8 cellular contexts compared by ENCODE assay signal in genomic region chr18:26226229-26227050, GRCh38. TPM values are rescaled to one million over a fixed set of nuclear protein-coding genes. Genes with fewer than 3 reads are reported as not detected.
DNase-seq lines count a peak whose midpoint lies in the region; ATAC-seq and TF ChIP-seq lines count a peak whose summit lies in the region.

Gene TAF4B, plus strand, starts transcription at chr18:26226445. Its CDS starts 489 bp downstream, at chr18:26226934.

- H3K4me1 Mint-ChIP-seq in activated T-helper 17 cell treated with anti-CD3 and anti-CD28 coated beads, Interleukin-2, amount 50 U/mL, for 72 hours, result peaks cover 25% of the 10 kb centered on the region
- H3K4me1 Mint-ChIP-seq in natural killer cell, result peaks cover 16 to 24% of the 10 kb centered on the region in 2 donors

- intact Hi-C loops in natural killer cell (cut with micrococcal nuclease), result loop anchor here (1.0 kb wide), 1 partner anchor 135 kb away; no protein-coding TSS in a partner anchor

- in situ Hi-C loops in GM23248 (cut with MboI), result no loop called here

- H3K9me3 Mint-ChIP-seq in activated T-helper 17 cell treated with anti-CD3 and anti-CD28 coated beads, Interleukin-2, amount 50 U/mL, for 72 hours, result no peaks in the 10 kb centered on the region
- H3K9me3 Mint-ChIP-seq in natural killer cell, result no peaks in the 10 kb centered on the region

- 1 to 3% methylated on average over 56 to 82 of the region's 101 CpGs for WGBS in GM23248 (ENCODE audit: low coverage in 1 of 2, low lambda C conversion rate in 2 of 2, missing lambda C conversion rate in 2 of 2), 2 experiments

- H3K4me3 ChIP-seq in GM23248 (peak within 1 kb of the TSS; percentile 76), Karpas-422 (ENCODE audit: low read length) (peak within 1 kb of the TSS; percentile 96)

- no peaks in the 10 kb centered on the region for H3F3A ChIP-seq in GM23248 (ENCODE audit: insufficient read depth)

- H4K20me1 ChIP-seq in GM23248 (ENCODE audit: insufficient read depth) (no peaks in the 10 kb centered on the region), Karpas-422 (ENCODE audit: insufficient read depth, low read depth, low read length) (peaks cover 25% of the 10 kb centered on the region)

- no peaks in the 10 kb centered on the region for H3K36me3 ChIP-seq in GM23248 (ENCODE audit: low read depth)
- H3K36me3 ChIP-seq in Karpas-422 (ENCODE audit: insufficient read depth, low read length), result peaks cover 30% of the 10 kb centered on the region

- no peak for TF ChIP-seq CTCF in RWPE1 (conservative IDR thresholded peaks at IDR 0.05; ENCODE audit: low read depth)
- no peak for TF ChIP-seq CTCF in natural killer cell (IDR thresholded peaks at IDR 0.05)

- H3K27me3 Mint-ChIP-seq in activated T-helper 17 cell treated with anti-CD3 and anti-CD28 coated beads, Interleukin-2, amount 50 U/mL, for 72 hours, result no peaks in the 10 kb centered on the region
- peaks cover 21 to 22% of the 10 kb centered on the region in 2 donors for H3K27me3 Mint-ChIP-seq in natural killer cell (ENCODE audit: low read depth in 2 of 2)

- H3K36me3 Mint-ChIP-seq in activated T-helper 17 cell treated with anti-CD3 and anti-CD28 coated beads, Interleukin-2, amount 50 U/mL, for 72 hours (ENCODE audit: low read depth), result no peaks in the 10 kb centered on the region
- no peaks in the 10 kb centered on the region for H3K36me3 Mint-ChIP-seq in natural killer cell

- H3K4me1 ChIP-seq in GM23248 (ENCODE audit: insufficient read depth) (peaks cover 12% of the 10 kb centered on the region; the same call in 1 of the 2 replicates), Karpas-422 (ENCODE audit: low read length) (peaks cover 39% of the 10 kb centered on the region)

- H3K27ac ChIP-seq in GM23248 (peak within 1 kb of the TSS; percentile 48), Karpas-422 (ENCODE audit: low read length) (peak within 1 kb of the TSS; percentile 83), RWPE1 (peak within 1 kb of the TSS; percentile 72)

- CTCF ChIA-PET in RWPE1 (lab: Yijun Ruan, JAX), result no interaction called here

- H3K9ac ChIP-seq in GM23248, result peak within 1 kb of the TSS; percentile 88
- H3K9ac ChIP-seq in Karpas-422 (ENCODE audit: low read length), result peak within 1 kb of the TSS; percentile 96

- H3K27ac Mint-ChIP-seq in activated T-helper 17 cell treated with anti-CD3 and anti-CD28 coated beads, Interleukin-2, amount 50 U/mL, for 72 hours, result peak within 1 kb of the TSS; percentile 87
- H3K27ac Mint-ChIP-seq in natural killer cell, result peak within 1 kb of the TSS; percentile 65 to 86

- H3K27me3 ChIP-seq in GM23248 (replicated peaks; ENCODE audit: insufficient read depth) (peaks cover 4% of the 10 kb centered on the region; the same call in 1 of the 2 replicates), Karpas-422 (ENCODE audit: low read length) (no peaks in the 10 kb centered on the region)

- POLR2A ChIA-PET in RWPE1 (lab: Yijun Ruan, JAX; ENCODE audit: low non-redundant PET), result no interaction called here

- H3K9me2 ChIP-seq in GM23248 (ENCODE audit: insufficient read depth), result no peaks in the 10 kb centered on the region
- H3K9me2 ChIP-seq in Karpas-422 (replicated peaks; ENCODE audit: insufficient read depth, low read length), result no peaks in the 10 kb centered on the region

- peak; percentile 88 for DNase-seq in EH (ENCODE audit: low read depth)
- DNase-seq in GM23248, result peak; percentile 98
- peak; percentile 97 for DNase-seq in Karpas-422
- DNase-seq in RWPE1 (ENCODE audit: low spot score), result peak; percentile 94
- peak; percentile 87 for DNase-seq in fibroblast of peridontal ligament (ENCODE audit: extremely low read depth)
- DNase-seq in natural killer cell, result peak; percentile 72
- DNase-seq in stimulated activated naive CD4-positive, alpha-beta T cell (lab: John Stamatoyannopoulos, UW), result peak; percentile 86 to 94 (median 90)

- H3K9me3 ChIP-seq in GM23248 (ENCODE audit: low read depth) (no peaks in the 10 kb centered on the region), Karpas-422 (ENCODE audit: low read length) (no peaks in the 10 kb centered on the region; the same call in 1 of the 2 replicates)

- ATAC-seq in activated T-helper 17 cell treated with anti-CD3 and anti-CD28 coated beads, Interleukin-2, amount 50 U/mL, for 72 hours (replicated peaks), result peak; percentile 94
- peak; percentile 80 to 85 (median 84) for ATAC-seq in natural killer cell

- H3K4me3 Mint-ChIP-seq in activated T-helper 17 cell treated with anti-CD3 and anti-CD28 coated beads, Interleukin-2, amount 50 U/mL, for 72 hours, result peak within 1 kb of the TSS; percentile 94
- H3K4me3 Mint-ChIP-seq in natural killer cell, result peak within 1 kb of the TSS; percentile 95

- H2AFZ ChIP-seq in GM23248 (peak within 1 kb of the TSS; percentile 88), Karpas-422 (ENCODE audit: low read length) (peak within 1 kb of the TSS; percentile 60; the same call in 1 of the 2 replicates)

- peak within 1 kb of the TSS; percentile 84 for H3K4me2 ChIP-seq in GM23248 (ENCODE audit: unreplicated experiment)
- peak within 1 kb of the TSS; percentile 81 for H3K4me2 ChIP-seq in Karpas-422 (ENCODE audit: low read depth, low read length, poor library complexity, severe bottlenecking)

- 0 out of 2 replicates have a peak, but pooled peaks cover 4% of the 10 kb centered on the region for H3K79me2 ChIP-seq in GM23248 (ENCODE audit: insufficient read depth)
- peaks cover 51% of the 10 kb centered on the region for H3K79me2 ChIP-seq in Karpas-422 (ENCODE audit: low read length)

RNA-seq across cellular contexts. Expression of gene TAF4B, which starts in this region (rescaled TPM):
- 1.1 and 1.9 TPM in 2 replicates for total RNA-seq in GM23248 (2014; rRNA removed; shearing (Covaris generic))
- polyA plus RNA-seq in GM23248 (2016; fragmentation: Nextera tagmentation; extraction: Ambion mirVana), result 1.5 and 1.6 TPM in 2 replicates
- total RNA-seq in Karpas-422 (2014; rRNA removed; shearing (Covaris generic); ENCODE audit: low replicate concordance), result 66.8 and 71.1 TPM in 2 replicates
- total RNA-seq in activated T-helper 17 cell treated with anti-CD3 and anti-CD28 coated beads, Interleukin-2, amount 50 U/mL, for 72 hours, result 10 to 100 TPM; 12.8 to 14.1 TPM
- total RNA-seq in natural killer cell, result 1 to 10 TPM; 1.5 to 3.3 (median 1.7) TPM

Comparison
In these comparisons a context has a peak if more than half of its experiments do, and no peak if none do; other contexts are left out.
1. Peak in every context shown above with its lines: DNase-seq, ATAC-seq, H3K4me3 ChIP-seq and H3K27ac ChIP-seq.